17 cellular contexts compared by ENCODE assay signal in genomic region chr1:202247837-202248795, GRCh38. TPM values are rescaled to one million over a fixed set of nuclear protein-coding genes. Genes with fewer than 3 reads are reported as not detected.
DNase-seq lines count a peak whose midpoint lies in the region; TF ChIP-seq lines count a peak whose summit lies in the region.
"Had no signal": no experiment of that assay in that cellular context is flagged by ENCODE, and none has a peak within 500 bp of the region (broad histone marks: within the 10 kb centered on the region; RNA-seq: fewer than 3 reads in every experiment).

No MANE protein-coding gene starts in this region.

- peaks cover 4% of the 10 kb centered on the region; the same call in 1 of the 2 replicates for H3K27me3 ChIP-seq in SJCRH30

- no peak overlapping the region for H3K27ac ChIP-seq in SJCRH30
- H3K27ac ChIP-seq: left ventricle myocardium inferior had no signal

- no peaks in the 10 kb centered on the region for H3K36me3 Mint-ChIP-seq in glutamatergic neuron (ENCODE audit: unreplicated experiment)
- H3K36me3 Mint-ChIP-seq: naive B cell had no signal

- H3K4me3 ChIP-seq in SJCRH30: no peak overlapping the region
- H3K4me3 ChIP-seq: left ventricle myocardium inferior had no signal

- H3K4me3 Mint-ChIP-seq in glutamatergic neuron (ENCODE audit: unreplicated experiment): no peak overlapping the region
- H3K4me3 Mint-ChIP-seq: activated B cell treated with CpG ODN at 0.5 μM for 24 hours, naive B cell had no signal

- H3K9me3 ChIP-seq in SJCRH30 (replicated peaks): no peaks in the 10 kb centered on the region
- H3K9me3 ChIP-seq: left ventricle myocardium inferior had no signal

- peaks cover 4% of the 10 kb centered on the region for H3K27me3 Mint-ChIP-seq in glutamatergic neuron (ENCODE audit: unreplicated experiment)

- H3K4me1 Mint-ChIP-seq in glutamatergic neuron (ENCODE audit: low read depth, unreplicated experiment): peaks cover 12% of the 10 kb centered on the region

- peak; percentile 32 for DNase-seq in NCI-H146 (lab: John Stamatoyannopoulos, UW)
- DNase-seq in NCI-H146 treated with DMSO at 0.1 percent for 48 hours (lab: John Stamatoyannopoulos, UW; ENCODE audit: unreplicated experiment): no peak
- DNase-seq in LHCN-M2 (ENCODE audit: low read depth): peak; percentile 30
- DNase-seq in SJCRH30: peak; percentile 62 to 77
- DNase-seq in mesenteric fat pad (ENCODE audit: low spot score): peak; percentile 60
- DNase-seq in glutamatergic neuron: no peak
- DNase-seq in 8988T: no peak
- DNase-seq in AG08395 (ENCODE audit: low spot score): no peak
- DNase-seq: activated B cell treated with CpG ODN at 0.5 μM for 24 hours; activated naive CD4-positive, alpha-beta T cell treated with Interleukin-2 at 50 U/mL for 16 hours; dermis blood vessel endothelial cell; KBM-7; left ventricle myocardium inferior; naive B cell; NCI-H2081; PC-3; SW 1271 had no signal

- peaks cover 22% of the 10 kb centered on the region for H3K4me1 ChIP-seq in SJCRH30
- H3K4me1 ChIP-seq: left ventricle myocardium inferior had no signal

- peaks cover 5% of the 10 kb centered on the region for H3K9me3 Mint-ChIP-seq in glutamatergic neuron (ENCODE audit: unreplicated experiment)
- H3K9me3 Mint-ChIP-seq: activated B cell treated with CpG ODN at 0.5 μM for 24 hours, naive B cell had no signal

- no peaks in the 10 kb centered on the region for H3K36me3 ChIP-seq in SJCRH30
- H3K36me3 ChIP-seq: left ventricle myocardium inferior had no signal

- TF ChIP-seq CTCF in glutamatergic neuron (IDR thresholded peaks at IDR 0.05; ENCODE audit: partially characterized antibody, unreplicated experiment): no peak

- H3K27ac Mint-ChIP-seq in glutamatergic neuron (ENCODE audit: unreplicated experiment): no peak overlapping the region
- H3K27ac Mint-ChIP-seq: activated B cell treated with CpG ODN at 0.5 μM for 24 hours, naive B cell had no signal

RNA-seq across cellular contexts. Expression of gene LGR6, which starts 54.5 kb away (rescaled TPM):
- total RNA-seq in LHCN-M2 (2014; rRNA removed) (not detected in 2 replicates), mesenteric fat pad (0.35 TPM), glutamatergic neuron (ENCODE audit: unreplicated experiment) (0.37 TPM)
- 0.07 TPM for polyA plus RNA-seq in LHCN-M2 (2012)
- not detected in 2 replicates for total RNA-seq in SJCRH30 (2014; rRNA removed; shearing (Covaris generic))
- total RNA-seq: activated B cell treated with CpG ODN at 0.5 μM for 24 hours, dermis blood vessel endothelial cell had no signal

Comparison
In these comparisons a context has a peak if more than half of its experiments do, and no peak if none do; other contexts are left out.
1. DNase-seq: peak in NCI-H146 (single experiment), LHCN-M2 (single experiment), SJCRH30 (2 of 2) and mesenteric fat pad (single experiment); none in NCI-H146 treated with DMSO at 0.1 percent for 48 hours (single experiment), glutamatergic neuron (single experiment), 8988T (single experiment) and AG08395 (single experiment).